ENCODE assay signal across 20 cellular contexts in genomic region chr5:42923710-42924109, GRCh38.
"Had no signal": no experiment of that assay in that cellular context is flagged by ENCODE, and none has a peak within 500 bp of the region (broad histone marks: within the 10 kb centered on the region; RNA-seq: fewer than 3 reads in every experiment).

No MANE protein-coding gene starts in this region.

- H3K9me3 Mint-ChIP-seq: naive thymus-derived CD8-positive, alpha-beta T cell; stimulated activated naive B cell treated with anti-CD40 and anti-IgM and Interleukin-4, amounts not matched to agents 10 μg/mL and 1 μg/mL and 100 μg/mL, for 72 hours; stimulated activated naive CD8-positive, alpha-beta T cell treated with anti-CD3 and anti-CD28 coated beads, Interleukin-15, amount 100 ng/mL, for 72 hours had no signal

- H3K4me1 Mint-ChIP-seq: naive thymus-derived CD8-positive, alpha-beta T cell; stimulated activated naive CD8-positive, alpha-beta T cell treated with anti-CD3 and anti-CD28 coated beads, Interleukin-15, amount 100 ng/mL, for 72 hours had no signal

- H3K4me1 ChIP-seq: gastrocnemius medialis, heart right ventricle, testis, tibial nerve had no signal

- H3K9me3 ChIP-seq: gastrocnemius medialis, heart right ventricle, mucosa of descending colon, ovary, testis had no signal

- DNase-seq: dorsolateral prefrontal cortex; effector CD8-positive, alpha-beta T cell; gastrocnemius medialis; heart right ventricle; hypothalamus; kidney glomerular epithelial cell; mammary epithelial cell; mucosa of descending colon; naive thymus-derived CD8-positive, alpha-beta T cell; nucleus accumbens; ovary; stimulated activated CD4-positive, alpha-beta T cell treated with anti-CD3 and anti-CD28 coated beads, Interleukin-4, amount 100 ng/mL, for 24 hours; stimulated activated naive B cell treated with anti-CD40 and anti-IgM and Interleukin-4, amounts not matched to agents 10 μg/mL and 1 μg/mL and 100 μg/mL, for 72 hours; stimulated activated naive CD8-positive, alpha-beta T cell treated with anti-CD3 and anti-CD28 coated beads, Interleukin-15, amount 100 ng/mL, for 72 hours; testis had no signal

- H3K27ac ChIP-seq: coronary artery, dorsolateral prefrontal cortex, gastrocnemius medialis, heart right ventricle, ovary, testis, tibial nerve had no signal

- H3K27me3 Mint-ChIP-seq: naive thymus-derived CD8-positive, alpha-beta T cell; progenitor cell of endocrine pancreas; stimulated activated naive CD8-positive, alpha-beta T cell treated with anti-CD3 and anti-CD28 coated beads, Interleukin-15, amount 100 ng/mL, for 72 hours had no signal

- H3K27ac Mint-ChIP-seq: progenitor cell of endocrine pancreas; stimulated activated naive B cell treated with anti-CD40 and anti-IgM and Interleukin-4, amounts not matched to agents 10 μg/mL and 1 μg/mL and 100 μg/mL, for 72 hours had no signal

- H3K36me3 Mint-ChIP-seq: stimulated activated naive B cell treated with anti-CD40 and anti-IgM and Interleukin-4, amounts not matched to agents 10 μg/mL and 1 μg/mL and 100 μg/mL, for 72 hours had no signal

- H3K4me3 ChIP-seq: coronary artery, dorsolateral prefrontal cortex, gastrocnemius medialis, heart right ventricle, mucosa of descending colon, ovary, smooth muscle cell, tibial nerve had no signal

- H3K36me3 ChIP-seq: gastrocnemius medialis, heart right ventricle, ovary had no signal

- ATAC-seq: esophagus mucosa; gastrocnemius medialis; heart right ventricle; mucosa of descending colon; naive thymus-derived CD8-positive, alpha-beta T cell; stimulated activated naive CD8-positive, alpha-beta T cell treated with anti-CD3 and anti-CD28 coated beads, Interleukin-15, amount 100 ng/mL, for 72 hours had no signal

- H3K27me3 ChIP-seq: ovary, testis, tibial nerve had no signal

- H3K4me2 ChIP-seq: smooth muscle cell had no signal

- H3K4me3 Mint-ChIP-seq: naive thymus-derived CD8-positive, alpha-beta T cell; stimulated activated naive CD8-positive, alpha-beta T cell treated with anti-CD3 and anti-CD28 coated beads, Interleukin-15, amount 100 ng/mL, for 72 hours had no signal
